In genomic region chr4:1497189-1497801, GRCh38 we compare ENCODE assay signal across 20 cellular contexts.
DNase-seq lines count a peak whose midpoint lies in the region; ATAC-seq, FAIRE-seq and TF ChIP-seq lines count a peak whose summit lies in the region.
"Had no signal": no experiment of that assay in that cellular context is flagged by ENCODE, and none has a peak within 500 bp of the region (broad histone marks: within the 10 kb centered on the region; RNA-seq: fewer than 3 reads in every experiment).

No MANE protein-coding gene starts in this region.

- H2BK20ac ChIP-seq in IMR-90 (ENCODE audit: low read depth, low read length): no peak overlapping the region

- peaks cover 8% of the 10 kb centered on the region; the same call in 1 of the 2 replicates for H3K4me1 ChIP-seq in HepG2 (ENCODE audit: insufficient read depth, low read length)
- no peaks in the 10 kb centered on the region for H3K4me1 ChIP-seq in right lobe of liver
- H3K4me1 ChIP-seq in IMR-90 (ENCODE audit: control insufficient read depth, insufficient read depth, low read length): no peaks in the 10 kb centered on the region
- H3K4me1 ChIP-seq: BE2C had no signal

- H3K27ac ChIP-seq in HepG2 (ENCODE audit: extremely low read length, insufficient read depth, low read length) (no peak overlapping the region), right lobe of liver (no peak overlapping the region), IMR-90 (ENCODE audit: insufficient read depth, low read length) (no peak overlapping the region)
- H3K27ac ChIP-seq: BLaER1 treated with 17β-estradiol and CSF1 and Interleukin-3, amounts not matched to agents 10 nM and 100 nM had no signal

- no peak overlapping the region for H3K14ac ChIP-seq in IMR-90 (replicated peaks; ENCODE audit: low read depth, low read length)

- TF ChIP-seq EP300 in HepG2 (IDR thresholded peaks at IDR 0.05; ENCODE audit: low read depth in 2 of 2, low read length in 2 of 2) (no peak), HepG2 (CRISPR knock-in tag; IDR thresholded peaks at IDR 0.05; ENCODE audit: borderline replicate concordance) (no peak)

- H3K79me2 ChIP-seq in HepG2 (ENCODE audit: insufficient read depth, low read length): no peaks in the 10 kb centered on the region

- no peak overlapping the region for H3K4me3 ChIP-seq in HepG2 (replicated peaks in 1 of 3; ENCODE audit: insufficient read depth in 1 of 3, low read depth in 2 of 3, low read length in 3 of 3)
- H3K4me3 ChIP-seq in right lobe of liver: no peak overlapping the region
- H3K4me3 ChIP-seq in IMR-90 (ENCODE audit: insufficient read depth, low read depth, low read length): no peak overlapping the region
- H3K4me3 ChIP-seq in lower leg skin (ENCODE audit: low read depth, poor library complexity, severe bottlenecking): no peak overlapping the region
- H3K4me3 ChIP-seq: BLaER1 treated with 17β-estradiol and CSF1 and Interleukin-3, amounts not matched to agents 10 nM and 100 nM had no signal

- H3K56ac ChIP-seq in IMR-90 (ENCODE audit: extremely low read depth, insufficient read depth, low read length): no peak overlapping the region

- in situ Hi-C loops in HepG2 (cut with HindIII; ENCODE audit: extremely low pct_ligation_motif_present, low pct_unique_long_range_greater_than_20kb) (no loop called here), IMR-90 (cut with MboI; ENCODE audit: low sequenced_read_pairs) (no loop called here)

- no peak overlapping the region for H2AFZ ChIP-seq in HepG2 (ENCODE audit: low read length)
- H2AFZ ChIP-seq in IMR-90 (replicated peaks; ENCODE audit: low read length, poor library complexity): no peak overlapping the region

- no peak overlapping the region for H3K23ac ChIP-seq in IMR-90 (ENCODE audit: low read depth, low read length)

- POLR2A ChIA-PET in HepG2 (lab: Yijun Ruan, JAX): no interaction called here
- POLR2A ChIA-PET in IMR-90 (lab: Charles Lee; ENCODE audit: unreplicated experiment): no interaction called here

- H3K36me3 ChIP-seq in HepG2 (replicated peaks in 1 of 2; ENCODE audit: control insufficient read depth in 1 of 2, insufficient read depth in 2 of 2, low read length in 2 of 2) (no peaks in the 10 kb centered on the region), right lobe of liver (no peaks in the 10 kb centered on the region), IMR-90 (ENCODE audit: control insufficient read depth, insufficient read depth, low read length) (no peaks in the 10 kb centered on the region)
- H3K36me3 ChIP-seq: BE2C; BLaER1 treated with 17β-estradiol and CSF1 and Interleukin-3, amounts not matched to agents 10 nM and 100 nM had no signal

- no peaks in the 10 kb centered on the region for H4K20me1 ChIP-seq in HepG2 (ENCODE audit: insufficient read depth, low read length)
- H4K20me1 ChIP-seq in IMR-90 (ENCODE audit: insufficient read depth, low read length): no peaks in the 10 kb centered on the region

- no peak overlapping the region for H3K4ac ChIP-seq in IMR-90 (ENCODE audit: low read depth, low read length)

- TF ChIP-seq RAD21 in HepG2 (CRISPR knock-in tag; IDR thresholded peaks at IDR 0.05) (no peak), IMR-90 (IDR thresholded peaks at IDR 0.05; ENCODE audit: low read length) (no peak)

- H3K9me3 ChIP-seq in HepG2 (ENCODE audit: low read length): no peaks in the 10 kb centered on the region
- H3K9me3 ChIP-seq in right lobe of liver: no peaks in the 10 kb centered on the region
- H3K9me3 ChIP-seq in IMR-90 (ENCODE audit: control insufficient read depth, insufficient read depth, low read length): no peaks in the 10 kb centered on the region
- H3K9me3 ChIP-seq: BE2C; BLaER1 treated with 17β-estradiol and CSF1 and Interleukin-3, amounts not matched to agents 10 nM and 100 nM had no signal

- intact Hi-C loops in HepG2 (cut with micrococcal nuclease; ENCODE audit: unreplicated experiment): no loop called here
- intact Hi-C loops in right lobe of liver (cut with DNase I): no loop called here
- intact Hi-C loops in IMR-90 (cut with micrococcal nuclease): no loop called here
- intact Hi-C loops in sciatic nerve (cut with DNase I): no loop called here
- intact Hi-C loops in lower leg skin (cut with DNase I; ENCODE audit: low total_unique reads): no loop called here

- H3K9ac ChIP-seq in HepG2 (ENCODE audit: insufficient read depth, low read depth, low read length): no peak overlapping the region
- no peak overlapping the region for H3K9ac ChIP-seq in IMR-90 (ENCODE audit: low read depth, low read length)
- H3K9ac ChIP-seq: BLaER1 treated with 17β-estradiol and CSF1 and Interleukin-3, amounts not matched to agents 10 nM and 100 nM had no signal

- dilution Hi-C loops in IMR-90 (cut with HindIII; ENCODE audit: low sequenced_read_pairs, unreplicated experiment): no loop called here

- H2BK5ac ChIP-seq in IMR-90 (ENCODE audit: low read depth, low read length, poor library complexity, severe bottlenecking): peak overlapping the region; percentile 58

- peaks cover 5% of the 10 kb centered on the region; the same call in 1 of the 2 replicates for H3K9me1 ChIP-seq in IMR-90 (ENCODE audit: insufficient read depth, low read length)

- H2BK120ac ChIP-seq in IMR-90 (ENCODE audit: low read depth, low read length): no peak overlapping the region

- CTCF ChIA-PET in HepG2 (lab: Yijun Ruan, JAX; ENCODE audit: low intra/inter-chr PET ratio, low total read pairs) (no interaction called here), IMR-90 (lab: Yijun Ruan, JAX) (no interaction called here)

- no peak overlapping the region for H2BK15ac ChIP-seq in IMR-90 (ENCODE audit: low read depth, low read length)

- no peak overlapping the region for H4K91ac ChIP-seq in IMR-90 (ENCODE audit: insufficient read depth, low read depth, low read length)

- ATAC-seq in HepG2 (no peak), right lobe of liver (no peak), IMR-90 (ENCODE audit: low read depth) (no peak), sciatic nerve (no peak)

- H3K27me3 ChIP-seq in HepG2 (ENCODE audit: control insufficient read depth in 1 of 2, insufficient read depth in 2 of 2, low read length in 2 of 2): peaks cover 8 to 38% of the 10 kb centered on the region in 2 experiments
- no peaks in the 10 kb centered on the region for H3K27me3 ChIP-seq in right lobe of liver
- peaks cover 25% of the 10 kb centered on the region; the same call in 1 of the 2 replicates for H3K27me3 ChIP-seq in IMR-90 (ENCODE audit: control insufficient read depth, insufficient read depth, low read length)

- H3K4me2 ChIP-seq in HepG2 (ENCODE audit: low read depth, low read length) (no peak overlapping the region), IMR-90 (ENCODE audit: low read depth, low read length) (no peak overlapping the region)
- H3K4me2 ChIP-seq: BLaER1 treated with 17β-estradiol and CSF1 and Interleukin-3, amounts not matched to agents 10 nM and 100 nM had no signal

- no peak overlapping the region for H4K5ac ChIP-seq in IMR-90 (ENCODE audit: low read depth, low read length)

- no peak overlapping the region for H2AK5ac ChIP-seq in IMR-90 (ENCODE audit: low read depth, low read length)

- DNase-seq in HepG2 (ENCODE audit: low spot score) (no peak), right lobe of liver (no peak), GM12891 (ENCODE audit: insufficient read length, low spot score) (no peak), IMR-90 (no peak), sciatic nerve (ENCODE audit: low spot score) (peak; percentile 27), DMS53 (lab: John Stamatoyannopoulos, UW) (no peak), lower leg skin (ENCODE audit: low spot score in 2 of 2) (no peak), AML-193 (lab: John Stamatoyannopoulos, UW) (no peak)
- DNase-seq: BE2C; CD4-positive, alpha-beta T cell; DMS 273 treated with DMSO at 0.1 percent for 48 hours; DMS79 treated with DMSO at 0.1 percent for 48 hours; GF-D8; GOT3; H7; HCEC 1CT had no signal

- no peak overlapping the region for H2AK9ac ChIP-seq in IMR-90 (replicated peaks; ENCODE audit: low read depth, low read length, poor library complexity)

- no peak overlapping the region for H4K8ac ChIP-seq in IMR-90 (ENCODE audit: low read depth in 2 of 2, low read length in 2 of 2)

- H3K79me1 ChIP-seq in IMR-90 (ENCODE audit: low read depth in 1 of 2, low read length in 2 of 2): no peaks in the 10 kb centered on the region

- TF ChIP-seq CTCF in HepG2 (CRISPR knock-in tag; IDR thresholded peaks at IDR 0.05) (no peak), right lobe of liver (IDR thresholded peaks at IDR 0.05) (no peak), IMR-90 (conservative IDR thresholded peaks at IDR 0.05; ENCODE audit: low read depth, low read length) (no peak), lower leg skin (IDR thresholded peaks at IDR 0.05) (no peak)

- FAIRE-seq in HepG2 (lab: Jason Lieb, UNC) (no peak), GM12891 (lab: Jason Lieb, UNC) (peak; percentile 54)
- FAIRE-seq: A204.1, D721Med, GM12892 had no signal

- 18% methylated on average over 7 of the region's 7 CpGs for WGBS in HepG2 (ENCODE audit: low lambda C conversion rate)
- 41% methylated on average over 7 of the region's 7 CpGs for WGBS in right lobe of liver (ENCODE audit: insufficient coverage, low coverage, low lambda C conversion rate, missing lambda C conversion rate)
- WGBS in IMR-90 (ENCODE audit: extremely low coverage in 2 of 2, insufficient read length in 1 of 2), 2 experiments: 20 to 100% methylated on average over 2 to 3 of the region's 7 CpGs
- 63 to 68% methylated on average over 7 of the region's 7 CpGs for WGBS in lower leg skin, 2 donors

- no peak for TF ChIP-seq POLR2A in HepG2 (IDR thresholded peaks at IDR 0.05; ENCODE audit: insufficient read depth in 1 of 2, low read depth in 2 of 2, low read length in 2 of 2)
- no peak for TF ChIP-seq POLR2A in right lobe of liver (IDR thresholded peaks at IDR 0.05)
- no peak for TF ChIP-seq POLR2A in GM12891 (IDR thresholded peaks at IDR 0.05; ENCODE audit: low read depth, low read length)
- no peak for TF ChIP-seq POLR2A in IMR-90 (IDR thresholded peaks at IDR 0.05; ENCODE audit: low read depth, low read length)
- TF ChIP-seq POLR2A in lower leg skin (IDR thresholded peaks at IDR 0.05): no peak

- no TSS peak for BruUV-seq in HepG2 (replicated peaks; lab: Mats Ljungman, UMichigan)
- BruUV-seq in IMR-90 (replicated peaks; lab: Mats Ljungman, UMichigan): no TSS peak

- H3K18ac ChIP-seq in IMR-90 (ENCODE audit: low read depth, low read length): no peak overlapping the region

TF ChIP-seq in HepG2, 621 proteins besides CTCF, POLR2A, EP300 and RAD21 (continues in another document):
- TF ChIP-seq MTA3 (CRISPR knock-in tag; IDR thresholded peaks at IDR 0.05) (no peak), ZNF33B (CRISPR knock-in tag; IDR thresholded peaks at IDR 0.05) (no peak), ZNF350 (CRISPR knock-in tag; IDR thresholded peaks at IDR 0.05; ENCODE audit: borderline replicate concordance, low read depth) (no peak)

TF ChIP-seq in GM12891, 5 proteins besides CTCF, POLR2A, EP300 and RAD21 (continues in another document):
- TF ChIP-seq POLR2AphosphoS5 (IDR thresholded peaks at IDR 0.05; ENCODE audit: low read depth, low read length): no peak
- no peak for TF ChIP-seq SPI1 (IDR thresholded peaks at IDR 0.05; ENCODE audit: low read depth, low read length)
- no peak for TF ChIP-seq TAF1 (IDR thresholded peaks at IDR 0.05; ENCODE audit: low read depth, low read length)

TF ChIP-seq in IMR-90, 13 proteins besides CTCF, POLR2A, EP300 and RAD21 (continues in another document):
- TF ChIP-seq MAFK (IDR thresholded peaks at IDR 0.05; ENCODE audit: low read depth, low read length) (no peak), MXI1 (IDR thresholded peaks at IDR 0.05; ENCODE audit: borderline replicate concordance, low read depth, low read length) (no peak), RCOR1 (IDR thresholded peaks at IDR 0.05; ENCODE audit: insufficient replicate concordance, low read length) (no peak)
